Comparison of ENCODE assay signal across 30 cellular contexts in the genomic region with DNA sequence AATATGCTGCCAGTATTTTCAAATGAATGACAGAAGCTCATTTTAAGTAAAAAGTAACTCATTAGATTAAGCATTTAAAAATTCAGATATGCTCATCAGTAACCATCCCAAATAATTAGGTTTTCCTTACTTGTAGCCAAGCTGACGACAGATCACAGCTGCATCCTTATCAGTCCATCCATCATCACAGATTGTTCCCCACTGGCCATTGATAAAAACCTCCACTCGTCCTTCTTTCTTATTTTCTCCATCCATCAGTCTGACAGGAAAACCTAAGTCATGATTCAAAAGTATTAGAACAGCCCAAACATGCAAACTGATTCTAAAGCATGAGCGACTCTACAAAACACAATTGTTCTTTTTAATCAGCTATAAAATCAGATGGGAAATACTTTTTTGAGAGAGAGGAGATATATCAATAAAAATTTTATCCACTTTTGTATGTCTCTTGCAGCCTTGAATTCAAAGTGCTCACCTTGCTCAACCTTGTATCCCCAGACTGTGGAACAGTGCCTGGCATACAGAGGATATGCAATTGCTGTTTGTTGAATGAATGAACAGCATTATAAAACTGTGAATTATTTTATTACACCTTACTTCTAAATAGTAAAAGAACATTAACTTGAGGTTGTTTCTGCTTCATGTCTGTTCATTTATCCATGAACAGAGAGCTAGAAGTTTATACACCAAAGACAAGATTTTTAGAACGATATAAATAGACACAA. TPM values are rescaled to one million over a fixed set of nuclear protein-coding genes. Genes with fewer than 3 reads are reported as not detected.
"Had no signal": no experiment of that assay in that cellular context is flagged by ENCODE, and none has a peak within 500 bp of the region (broad histone marks: within the 10 kb centered on the region; RNA-seq: fewer than 3 reads in every experiment).

No MANE protein-coding gene starts in this region.

- H3K27ac ChIP-seq: SJSA1, WERI-Rb-1 had no signal

- ATAC-seq: activated CD8-positive, alpha-beta memory T cell treated with anti-CD3 and anti-CD28 coated beads, Interleukin-2, amount 10 ng/mL, durations not matched to agents 7 days and 5 days; activated naive CD8-positive, alpha-beta T cell treated with anti-CD3 and anti-CD28 coated beads, Interleukin-2, amount 50 U/mL, for 24 hours; Panc1 had no signal

- DNase-seq: activated CD4-positive, alpha-beta memory T cell treated with anti-CD3 and anti-CD28 coated beads, Interleukin-2, amount 10 ng/mL, durations not matched to agents 7 days and 5 days; activated CD4-positive, alpha-beta T cell treated with anti-CD3 and anti-CD28 coated beads for 1 hour; activated CD4-positive, alpha-beta T cell treated with anti-CD3 and anti-CD28 coated beads for 48 hours; activated CD4-positive, CD25-positive, alpha-beta regulatory T cell; activated CD8-positive, alpha-beta memory T cell treated with anti-CD3 and anti-CD28 coated beads for 24 hours; activated CD8-positive, alpha-beta memory T cell treated with anti-CD3 and anti-CD28 coated beads, Interleukin-2, amount 10 ng/mL, durations not matched to agents 7 days and 5 days; activated CD8-positive, alpha-beta memory T cell treated with anti-CD3 and anti-CD28 coated beads, Interleukin-2, amount 50 U/mL, for 48 hours; activated effector memory CD4-positive, alpha-beta T cell treated with Interleukin-2 at 50 U/mL for 16 hours; activated naive CD4-positive, alpha-beta T cell treated with anti-CD3 and anti-CD28 coated beads, Interleukin-2, amount 10 ng/mL, durations not matched to agents 7 days and 5 days; activated naive CD8-positive, alpha-beta T cell treated with anti-CD3 and anti-CD28 coated beads, Interleukin-2, amount 50 U/mL, for 24 hours; activated T-cell treated with anti-CD3 and anti-CD28 coated beads, Interleukin-2, amount 50 U/mL, for 48 hours; anterior cingulate cortex; caudate nucleus; Karpas-422; KBM-7; MM.1S; MV-4-11; NCI-H1092; NCI-H1436 treated with DMSO at 0.1 percent for 48 hours; NCI-H1694 treated with DMSO at 0.1 percent for 48 hours; NCI-H2029; NCI-H345; NCI-H524 treated with DMSO at 0.1 percent for 48 hours; SHP77; T1000; WERI-Rb-1 had no signal

- H3K9me3 ChIP-seq: SJSA1 had no signal

- H3K4me1 ChIP-seq: SJSA1 had no signal

- H3K36me3 ChIP-seq: SJSA1 had no signal

- H3K27me3 ChIP-seq: SJSA1 had no signal

- H3K4me3 ChIP-seq: SJSA1 had no signal

RNA-seq across cellular contexts. Expression of a gene that starts 44.3 kb away (rescaled TPM):
- total RNA-seq: activated CD4-positive, alpha-beta memory T cell treated with anti-CD3 and anti-CD28 coated beads, Interleukin-2, amount 10 ng/mL, durations not matched to agents 7 days and 5 days; activated CD8-positive, alpha-beta memory T cell treated with anti-CD3 and anti-CD28 coated beads, Interleukin-2, amount 10 ng/mL, durations not matched to agents 7 days and 5 days; T-helper 1 cell treated with Interleukin-12 subunit alpha and Interleukin-12 subunit beta and Interleukin-4 antibody, amounts not matched to agents 30 ng/mL and 1 ng/mL, for 36 hours; T-helper 2 cell treated with Interferon-gamma antibody and Interleukin-4, amounts not matched to agents 100 ng/mL and 5 ng/mL, for 36 hours had no signal
